Comparison of ENCODE assay signal across 1 cellular context in genomic region chr22:25448435-25449051, GRCh38.
TF ChIP-seq lines count a peak whose summit lies in the region.

No MANE protein-coding gene starts in this region.

TF ChIP-seq in SK-N-SH treated with all-trans-retinoic acid at 6 μM for 48 hours, 23 proteins besides CTCF, POLR2A, EP300 and RAD21 (continued from another document):
- TF ChIP-seq CREB5 (CRISPR knock-in tag; IDR thresholded peaks at IDR 0.05; ENCODE audit: low read depth): no peak
- TF ChIP-seq ZC3H10 (CRISPR knock-in tag; IDR thresholded peaks at IDR 0.05): no peak
- no peak for TF ChIP-seq CSRNP3 (CRISPR knock-in tag; IDR thresholded peaks at IDR 0.05)
- no peak for TF ChIP-seq POU6F1 (CRISPR knock-in tag; IDR thresholded peaks at IDR 0.05; ENCODE audit: borderline replicate concordance, low read depth)
TF ChIP-seq in SK-N-SH treated with all-trans-retinoic acid at 6 μM for 48 hours: peak in this region for 0.
